Comparison of ENCODE assay signal across 7 cellular contexts in genomic region chr2:120549209-120549608, GRCh38.
DNase-seq lines count a peak whose midpoint lies in the region; ATAC-seq, FAIRE-seq and TF ChIP-seq lines count a peak whose summit lies in the region.
"Not testable (repeated sequence)": the region's sequence is repeated elsewhere in the genome, so short reads cannot be mapped to it uniquely, and the experiment has no call there.

No MANE protein-coding gene starts in this region.

- H3K4me2 ChIP-seq in HepG2 (ENCODE audit: low read depth, low read length), result not testable (repeated sequence)

- in situ Hi-C loops in HepG2 (cut with HindIII; ENCODE audit: extremely low pct_ligation_motif_present, low pct_unique_long_range_greater_than_20kb), result not testable (repeated sequence)

- H3K27me3 ChIP-seq in heart left ventricle; left ventricle myocardium inferior (ENCODE audit: low read depth); HepG2 (ENCODE audit: control insufficient read depth in 1 of 2, insufficient read depth in 2 of 2, low read length in 2 of 2); stomach: not testable (repeated sequence)

- not testable (repeated sequence) for BruUV-seq in HepG2 (replicated peaks; lab: Mats Ljungman, UMichigan)

- H4K20me1 ChIP-seq in HepG2 (ENCODE audit: insufficient read depth, low read length), result not testable (repeated sequence)

- H3K4me3 ChIP-seq in HEK293 (ENCODE audit: low read depth, low read length); heart left ventricle; left ventricle myocardium inferior; HepG2 (replicated peaks in 1 of 3; ENCODE audit: insufficient read depth in 1 of 3, low read depth in 2 of 3, low read length in 3 of 3); stomach: not testable (repeated sequence)

- not testable (repeated sequence) for H3K9me3 Mint-ChIP-seq in WTC11

- H3K27me3 Mint-ChIP-seq in WTC11 (ENCODE audit: low read depth), result peaks cover 39% of the 10 kb centered on the region

- H3K36me3 Mint-ChIP-seq in WTC11, result not testable (repeated sequence)

- intact Hi-C loops in heart left ventricle (cut with DNase I), result loop anchor here in 1 of 10 donors (5.0 kb wide), 1 partner anchor 47 kb away; no protein-coding TSS in a partner anchor
- intact Hi-C loops in left ventricle myocardium inferior (cut with micrococcal nuclease); HepG2 (cut with micrococcal nuclease; ENCODE audit: unreplicated experiment); stomach (cut with DNase I; ENCODE audit: low total_unique reads): not testable (repeated sequence)

- H3K4me1 Mint-ChIP-seq in WTC11, result peaks cover 12% of the 10 kb centered on the region

- H3K27ac ChIP-seq in HEK293 (ENCODE audit: extremely low read depth, low read depth, low read length); HepG2 (ENCODE audit: extremely low read length, insufficient read depth, low read length): not testable (repeated sequence)
- H3K27ac ChIP-seq in heart left ventricle (peak overlapping the region in 7 of 12 donors; percentile 8 to 81 (median 65)), left ventricle myocardium inferior (replicated peaks) (peak overlapping the region; percentile 72), stomach (peak overlapping the region in 4 of 5 donors; percentile 9 to 39 (median 16))

- not testable (repeated sequence) for TF ChIP-seq POLR2A in heart left ventricle (IDR thresholded peaks at IDR 0.05); HepG2 (IDR thresholded peaks at IDR 0.05; ENCODE audit: insufficient read depth in 1 of 2, low read depth in 2 of 2, low read length in 2 of 2); stomach (IDR thresholded peaks at IDR 0.05)

- not testable (repeated sequence) for TF ChIP-seq EP300 in HepG2 (IDR thresholded peaks at IDR 0.05; ENCODE audit: low read depth in 2 of 2, low read length in 2 of 2); HepG2 (CRISPR knock-in tag; IDR thresholded peaks at IDR 0.05; ENCODE audit: borderline replicate concordance); stomach (IDR thresholded peaks at IDR 0.05)

- not testable (repeated sequence) for ATAC-seq in WTC11, heart left ventricle, HepG2

- peak; percentile 34 for DNase-seq in MV-4-11 (lab: John Stamatoyannopoulos, UW)
- DNase-seq in WTC11 (ENCODE audit: low spot score); heart left ventricle; left ventricle myocardium inferior; HepG2 (ENCODE audit: low spot score); stomach: not testable (repeated sequence)

- H3K27ac Mint-ChIP-seq in WTC11, result not testable (repeated sequence)

- WGBS in heart left ventricle, 4 donors, result 87 to 98% (median 96%) methylated on average over 6 of the region's 6 CpGs
- WGBS in HepG2 (ENCODE audit: low lambda C conversion rate), result 95% methylated on average over 6 of the region's 6 CpGs
- 79 to 97% (median 91%) methylated on average over 6 of the region's 6 CpGs for WGBS in stomach, 5 donors

- not testable (repeated sequence) for H3K4me3 Mint-ChIP-seq in WTC11

- TF ChIP-seq RAD21 in HepG2 (CRISPR knock-in tag; IDR thresholded peaks at IDR 0.05), result not testable (repeated sequence)

- not testable (repeated sequence) for TF ChIP-seq CTCF in HEK293 (tag by site-specific recombination; IDR thresholded peaks at IDR 0.05); WTC11 (IDR thresholded peaks at IDR 0.05); heart left ventricle (IDR thresholded peaks at IDR 0.05); left ventricle myocardium inferior (IDR thresholded peaks at IDR 0.05; ENCODE audit: borderline replicate concordance); HepG2 (CRISPR knock-in tag; IDR thresholded peaks at IDR 0.05); stomach (IDR thresholded peaks at IDR 0.05)

- not testable (repeated sequence) for H3K9me3 ChIP-seq in HEK293 (ENCODE audit: control insufficient read depth, insufficient read depth, low read depth, low read length); heart left ventricle; left ventricle myocardium inferior (replicated peaks); HepG2 (ENCODE audit: low read length); stomach

- H2AFZ ChIP-seq in HepG2 (ENCODE audit: low read length), result not testable (repeated sequence)

- H3K36me3 ChIP-seq in HEK293 (ENCODE audit: control insufficient read depth in 2 of 2, insufficient read depth in 1 of 2, low read length in 2 of 2); heart left ventricle; left ventricle myocardium inferior; HepG2 (replicated peaks in 1 of 2; ENCODE audit: control insufficient read depth in 1 of 2, insufficient read depth in 2 of 2, low read length in 2 of 2); stomach: not testable (repeated sequence)

- FAIRE-seq in HepG2 (lab: Jason Lieb, UNC), result not testable (repeated sequence)

- H3K9ac ChIP-seq in HepG2 (ENCODE audit: insufficient read depth, low read depth, low read length), result not testable (repeated sequence)

- not testable (repeated sequence) for H3K79me2 ChIP-seq in HepG2 (ENCODE audit: insufficient read depth, low read length)

- POLR2A ChIA-PET in HEK293 (lab: Yijun Ruan, JAX), result not testable (repeated sequence)
- POLR2A ChIA-PET in WTC11 (lab: Charles Lee), result interaction anchor here (0.7 kb wide), 1 partner anchor 167 kb away, joined by 3 read pairs; no protein-coding TSS in a partner anchor
- POLR2A ChIA-PET in HepG2 (lab: Yijun Ruan, JAX), result interaction anchor here (1.5 to 6.3 kb wide), 3 partner anchors 9 to 84 kb away, joined by 3 to 105 read pairs (median 5); no protein-coding TSS in a partner anchor

- H3K4me1 ChIP-seq in HEK293 (ENCODE audit: control insufficient read depth, insufficient read depth, low read length), result not testable (repeated sequence)
- H3K4me1 ChIP-seq in heart left ventricle (peaks cover 9 to 56% (median 39%) of the 10 kb centered on the region in 12 donors), left ventricle myocardium inferior (peaks cover 81% of the 10 kb centered on the region), HepG2 (ENCODE audit: insufficient read depth, low read length) (peaks cover 100% of the 10 kb centered on the region), stomach (peaks cover 13 to 34% (median 27%) of the 10 kb centered on the region in 4 donors)

- CTCF ChIA-PET in HEK293 (lab: Yijun Ruan, JAX), result interaction anchor here (1.5 kb wide), 1 partner anchor 236 kb away, joined by 3 read pairs; no protein-coding TSS in a partner anchor
- CTCF ChIA-PET in WTC11 (lab: Charles Lee), result interaction anchor here (0.9 to 1.3 kb wide), 3 partner anchors 28 to 138 kb away, joined by 3 to 5 read pairs (median 3); no protein-coding TSS in a partner anchor
- CTCF ChIA-PET in HepG2 (lab: Yijun Ruan, JAX; ENCODE audit: low intra/inter-chr PET ratio, low total read pairs), result not testable (repeated sequence)

TF ChIP-seq in HEK293, 187 proteins besides CTCF, POLR2A, EP300 and RAD21:
- TF ChIP-seq SCRT2 (tag by site-specific recombination; IDR thresholded peaks at IDR 0.05) (peak; percentile 42; the same call in 1 of the 2 replicates), ZFHX2 (tag by site-specific recombination; conservative IDR thresholded peaks at IDR 0.05) (0 out of 2 replicates have a peak, but pooled peaks have one; percentile 24), SCRT1 (tag by site-specific recombination; IDR thresholded peaks at IDR 0.05; ENCODE audit: borderline replicate concordance) (0 out of 2 replicates have a peak, but pooled peaks have one; percentile 35), ZNF121 (tag by site-specific recombination; IDR thresholded peaks at IDR 0.05) (peak; percentile 74; the same call in 1 of the 2 replicates), EGR2 (tag by site-specific recombination; IDR thresholded peaks at IDR 0.05; ENCODE audit: low read depth) (0 out of 2 replicates have a peak, but pooled peaks have one; percentile 11)

TF ChIP-seq in WTC11, 78 proteins besides CTCF, POLR2A, EP300 and RAD21:
- TF ChIP-seq ZNF121 (CRISPR knock-in tag; IDR thresholded peaks at IDR 0.05), result 0 out of 2 replicates have a peak, but pooled peaks have one; percentile 29

TF ChIP-seq in HepG2, 621 proteins besides CTCF, POLR2A, EP300 and RAD21:
- TF ChIP-seq REPIN1 (CRISPR knock-in tag; IDR thresholded peaks at IDR 0.05; ENCODE audit: borderline replicate concordance, low read depth) (0 out of 2 replicates have a peak, but pooled peaks have one; percentile 20), ZNF121 (CRISPR knock-in tag; IDR thresholded peaks at IDR 0.05) (peak; percentile 87)
